ENCODE assay signal across 1 cellular context in the genomic region with DNA sequence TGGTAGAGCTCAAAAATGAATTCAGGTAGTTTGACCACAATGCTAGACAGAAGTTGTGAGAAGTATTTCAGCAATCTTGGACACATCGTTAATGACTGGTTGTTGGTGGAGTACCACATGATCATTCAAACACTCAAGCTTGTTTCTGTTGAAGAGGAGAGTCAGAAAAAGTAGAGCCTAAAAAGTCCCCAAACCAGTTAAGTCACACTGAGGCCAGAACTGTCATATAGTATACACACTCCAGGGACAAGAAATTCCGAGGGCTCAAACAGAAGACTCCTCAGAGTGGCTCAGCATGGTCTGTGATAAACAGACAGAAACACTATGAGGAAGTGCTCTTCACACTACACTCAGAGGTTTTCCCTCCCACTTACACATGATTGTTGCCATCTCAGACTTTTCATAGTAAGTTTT.
TF ChIP-seq lines count a peak whose summit lies in the region.

No MANE protein-coding gene starts in this region.

TF ChIP-seq in GM12878, 131 proteins besides CTCF, POLR2A, EP300 and RAD21 (continued from another document):
- TF ChIP-seq SPI1 (IDR thresholded peaks at IDR 0.05; ENCODE audit: borderline replicate concordance, insufficient read depth, low read depth, low read length) (peak; percentile 84), RAD51 (IDR thresholded peaks at IDR 0.05) (peak; percentile 19; the same call in 1 of the 2 replicates)
